Comparison of ENCODE assay signal across 1 cellular context in genomic region chr12:124919646-124920352, GRCh38.
A peak's percentile ranks its signal among the peaks of the same experiment; 100 is the strongest.
TF ChIP-seq lines count a peak whose summit lies in the region.

No MANE protein-coding gene starts in this region.

TF ChIP-seq in HepG2, 621 proteins besides CTCF, POLR2A, EP300 and RAD21 (continued from another document):
- TF ChIP-seq ZUFSP (CRISPR knock-in tag; IDR thresholded peaks at IDR 0.05; ENCODE audit: borderline replicate concordance) (no peak), PLSCR1 (CRISPR knock-in tag; IDR thresholded peaks at IDR 0.05; ENCODE audit: borderline replicate concordance) (no peak), ZSCAN21 (CRISPR knock-in tag; IDR thresholded peaks at IDR 0.05; ENCODE audit: borderline replicate concordance) (no peak), HOXD1 (CRISPR knock-in tag; IDR thresholded peaks at IDR 0.05) (no peak), CEBPG (CRISPR knock-in tag; IDR thresholded peaks at IDR 0.05) (no peak)
- TF ChIP-seq, protein P1, sequence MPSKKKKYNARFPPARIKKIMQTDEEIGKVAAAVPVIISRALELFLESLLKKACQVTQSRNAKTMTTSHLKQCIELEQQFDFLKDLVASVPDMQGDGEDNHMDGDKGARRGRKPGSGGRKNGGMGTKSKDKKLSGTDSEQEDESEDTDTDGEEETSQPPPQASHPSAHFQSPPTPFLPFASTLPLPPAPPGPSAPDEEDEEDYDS (CRISPR knock-in tag; IDR thresholded peaks at IDR 0.05), result peak; percentile 87
